ENCODE assay signal across 23 cellular contexts in genomic region chr4:1561286-1561990, GRCh38.
A peak's percentile ranks its signal among the peaks of the same experiment; 100 is the strongest.
DNase-seq lines count a peak whose midpoint lies in the region; ATAC-seq, FAIRE-seq and TF ChIP-seq lines count a peak whose summit lies in the region.
"Had no signal": no experiment of that assay in that cellular context is flagged by ENCODE, and none has a peak within 500 bp of the region (broad histone marks: within the 10 kb centered on the region; RNA-seq: fewer than 3 reads in every experiment).

No MANE protein-coding gene starts in this region.

- H2BK5ac ChIP-seq in neuronal stem cell (ENCODE audit: low read length): no peak overlapping the region

- no peak overlapping the region for H4K91ac ChIP-seq in neuronal stem cell (ENCODE audit: low read depth, low read length, poor library complexity)

- H2AK5ac ChIP-seq in neuronal stem cell (ENCODE audit: low read depth, low read length): peak overlapping the region; percentile 32

- CTCF ChIA-PET in HepG2 (lab: Yijun Ruan, JAX; ENCODE audit: low intra/inter-chr PET ratio, low total read pairs): no interaction called here
- CTCF ChIA-PET in K562 (lab: Yijun Ruan, JAX; ENCODE audit: low intra/inter-chr PET ratio): no interaction called here

- H2AFZ ChIP-seq in HepG2 (ENCODE audit: low read length): no peak overlapping the region
- H2AFZ ChIP-seq in K562 (ENCODE audit: low read depth, low read length): no peak overlapping the region
- no peak overlapping the region for H2AFZ ChIP-seq in neuronal stem cell (ENCODE audit: low read length)

- no peak overlapping the region for H3K4me3 ChIP-seq in HepG2 (replicated peaks in 1 of 3; ENCODE audit: insufficient read depth in 1 of 3, low read depth in 2 of 3, low read length in 3 of 3)
- no peak overlapping the region for H3K4me3 ChIP-seq in right lobe of liver
- no peak overlapping the region for H3K4me3 ChIP-seq in K562
- H3K4me3 ChIP-seq in neuronal stem cell (ENCODE audit: low read length in 2 of 2): peak overlapping the region in 1 of 2 donors; percentile 46
- H3K4me3 ChIP-seq: BLaER1 treated with 17β-estradiol and CSF1 and Interleukin-3, amounts not matched to agents 10 nM and 100 nM had no signal

- H3K4ac ChIP-seq in neuronal stem cell (ENCODE audit: low read length): peak overlapping the region; percentile 84

- in situ Hi-C loops in HepG2 (cut with HindIII; ENCODE audit: extremely low pct_ligation_motif_present, low pct_unique_long_range_greater_than_20kb) (no loop called here), K562 (cut with MboI) (no loop called here)

- no peak for TF ChIP-seq CTCF in HepG2 (CRISPR knock-in tag; IDR thresholded peaks at IDR 0.05)
- TF ChIP-seq CTCF in right lobe of liver (IDR thresholded peaks at IDR 0.05): no peak
- no peak for TF ChIP-seq CTCF in K562 (IDR thresholded peaks at IDR 0.05 in 2 of 3, conservative IDR thresholded peaks at IDR 0.05 in 1 of 3; ENCODE audit: insufficient read depth in 2 of 3, low read depth in 1 of 3, low read length in 3 of 3)

- H3K79me1 ChIP-seq in neuronal stem cell (ENCODE audit: low read depth, low read length): peaks cover 2% of the 10 kb centered on the region

- H3K4me2 ChIP-seq in HepG2 (ENCODE audit: low read depth, low read length) (no peak overlapping the region), K562 (ENCODE audit: insufficient read depth, low read length) (no peak overlapping the region), neuronal stem cell (ENCODE audit: insufficient read depth, low read length, poor library complexity, severe bottlenecking) (no peak overlapping the region)
- H3K4me2 ChIP-seq: BLaER1 treated with 17β-estradiol and CSF1 and Interleukin-3, amounts not matched to agents 10 nM and 100 nM had no signal

- peaks cover 22 to 85% of the 10 kb centered on the region in 2 experiments for H3K27me3 ChIP-seq in HepG2 (ENCODE audit: control insufficient read depth in 1 of 2, insufficient read depth in 2 of 2, low read length in 2 of 2)
- H3K27me3 ChIP-seq in right lobe of liver: no peaks in the 10 kb centered on the region
- peaks cover 56 to 65% of the 10 kb centered on the region in 2 experiments for H3K27me3 ChIP-seq in K562 (ENCODE audit: control insufficient read depth in 2 of 2, insufficient read depth in 2 of 2, low read length in 2 of 2)
- H3K27me3 ChIP-seq in neuronal stem cell (ENCODE audit: control insufficient read depth in 3 of 3, insufficient read depth in 3 of 3, low read depth in 1 of 3, low read length in 3 of 3): peaks cover 0 to 53% (median 2%) of the 10 kb centered on the region in 3 experiments

- H3K9ac ChIP-seq in HepG2 (ENCODE audit: insufficient read depth, low read depth, low read length): no peak overlapping the region
- peak overlapping the region in 1 of 2 experiments; percentile 20; a peak in 2 of 4 replicates for H3K9ac ChIP-seq in K562 (ENCODE audit: insufficient read depth in 1 of 2, low read depth in 2 of 2, low read length in 2 of 2)
- no peak overlapping the region for H3K9ac ChIP-seq in neuronal stem cell (ENCODE audit: low read depth, low read length, poor library complexity)
- H3K9ac ChIP-seq: BLaER1 treated with 17β-estradiol and CSF1 and Interleukin-3, amounts not matched to agents 10 nM and 100 nM had no signal

- peak overlapping the region; percentile 61 for H2BK120ac ChIP-seq in neuronal stem cell (ENCODE audit: low read depth, low read length)

- H3K23ac ChIP-seq in neuronal stem cell (ENCODE audit: low read depth, low read length, poor library complexity): peak overlapping the region; percentile 75

- TF ChIP-seq POLR2A in HepG2 (IDR thresholded peaks at IDR 0.05; ENCODE audit: insufficient read depth in 1 of 2, low read depth in 2 of 2, low read length in 2 of 2): no peak
- no peak for TF ChIP-seq POLR2A in right lobe of liver (IDR thresholded peaks at IDR 0.05)
- TF ChIP-seq POLR2A in K562 (conservative IDR thresholded peaks at IDR 0.05): no peak

- H2BK15ac ChIP-seq in neuronal stem cell (ENCODE audit: low read length): peak overlapping the region; percentile 85

- no peak overlapping the region for H2BK12ac ChIP-seq in neuronal stem cell (ENCODE audit: low read length)

- H3K4me1 ChIP-seq in HepG2 (ENCODE audit: insufficient read depth, low read length): no peaks in the 10 kb centered on the region
- H3K4me1 ChIP-seq in right lobe of liver: no peaks in the 10 kb centered on the region
- peaks cover 0 to 58% of the 10 kb centered on the region in 2 experiments; a peak in 2 of 5 replicates for H3K4me1 ChIP-seq in K562 (replicated peaks in 1 of 2; ENCODE audit: control insufficient read depth in 2 of 2, insufficient read depth in 2 of 2, low read length in 2 of 2)
- peaks cover 0 to 2% of the 10 kb centered on the region in 2 donors for H3K4me1 ChIP-seq in neuronal stem cell (ENCODE audit: control insufficient read depth in 2 of 2, insufficient read depth in 1 of 2, low read depth in 1 of 2, low read length in 2 of 2)
- H3K4me1 ChIP-seq: Caco-2 had no signal

- 29% methylated on average over 14 of the region's 26 CpGs for WGBS in HepG2 (ENCODE audit: low lambda C conversion rate)
- WGBS in right lobe of liver (ENCODE audit: insufficient coverage, low coverage, low lambda C conversion rate, missing lambda C conversion rate): 87% methylated on average over 3 of the region's 26 CpGs
- WGBS in K562 (ENCODE audit: insufficient coverage, low coverage, missing lambda C conversion rate): 3% methylated on average over 20 of the region's 26 CpGs
- WGBS in neuronal stem cell (ENCODE audit: extremely low coverage in 2 of 2, insufficient read length in 2 of 2, insufficient replicate concordance in 1 of 2), 2 donors: no CpG with 5 or more reads among the region's 26 CpGs

- H3K9me3 ChIP-seq in HepG2 (ENCODE audit: low read length) (no peaks in the 10 kb centered on the region), right lobe of liver (no peaks in the 10 kb centered on the region), K562 (replicated peaks; ENCODE audit: control insufficient read depth, insufficient read depth, low read depth, low read length) (no peaks in the 10 kb centered on the region), neuronal stem cell (replicated peaks in 1 of 2; ENCODE audit: control insufficient read depth in 2 of 2, insufficient read depth in 1 of 2, low read depth in 1 of 2, low read length in 2 of 2) (no peaks in the 10 kb centered on the region)
- H3K9me3 ChIP-seq: BLaER1 treated with 17β-estradiol and CSF1 and Interleukin-3, amounts not matched to agents 10 nM and 100 nM; Caco-2 had no signal

- FAIRE-seq in HepG2 (lab: Jason Lieb, UNC): no peak
- FAIRE-seq in HTR-8/SVneo (lab: Jason Lieb, UNC): peak; percentile 40
- FAIRE-seq in K562 (lab: Jason Lieb, UNC): no peak
- FAIRE-seq: A204.1, D721Med, G401.6, GM12891, GM19239 had no signal

- H3K27ac ChIP-seq in HepG2 (ENCODE audit: extremely low read length, insufficient read depth, low read length) (no peak overlapping the region), right lobe of liver (no peak overlapping the region), K562 (ENCODE audit: extremely low read depth, low read depth, low read length) (no peak overlapping the region), neuronal stem cell (replicated peaks; ENCODE audit: low read length) (no peak overlapping the region)
- H3K27ac ChIP-seq: BLaER1 treated with 17β-estradiol and CSF1 and Interleukin-3, amounts not matched to agents 10 nM and 100 nM; C4-2B had no signal

- H4K20me1 ChIP-seq in HepG2 (ENCODE audit: insufficient read depth, low read length) (0 out of 2 replicates have a peak, but pooled peaks cover 3% of the 10 kb centered on the region), K562 (replicated peaks; ENCODE audit: control insufficient read depth, insufficient read depth, low read length) (peaks cover 23% of the 10 kb centered on the region)

- peak overlapping the region; percentile 49 for H3K14ac ChIP-seq in neuronal stem cell (ENCODE audit: low read length)

- DNase-seq in HepG2 (ENCODE audit: low spot score): no peak
- no peak for DNase-seq in right lobe of liver
- DNase-seq in HTR-8/SVneo (ENCODE audit: insufficient read length, low spot score): no peak
- no peak for DNase-seq in K562 (ENCODE audit: extremely low read depth in 1 of 4, low spot score in 3 of 4)
- no peak for DNase-seq in neuronal stem cell (ENCODE audit: low spot score)
- DNase-seq in NCI-H2196 (lab: John Stamatoyannopoulos, UW; ENCODE audit: unreplicated experiment): no peak
- DNase-seq in NCI-H128 (lab: John Stamatoyannopoulos, UW; ENCODE audit: unreplicated experiment): no peak
- DNase-seq: 8988T; AML-193; Caco-2; Calu3; CD4-positive, alpha-beta T cell; CD8-positive, alpha-beta T cell; DMS79 treated with DMSO at 0.1 percent for 48 hours; GF-D8 had no signal

- BruUV-seq in HepG2 (replicated peaks; lab: Mats Ljungman, UMichigan) (no TSS peak), K562 (replicated peaks; lab: Mats Ljungman, UMichigan) (no TSS peak)

- H3K18ac ChIP-seq in neuronal stem cell (ENCODE audit: low read length): peak overlapping the region; percentile 71

- intact Hi-C loops in HepG2 (cut with micrococcal nuclease; ENCODE audit: unreplicated experiment) (no loop called here), right lobe of liver (cut with DNase I) (no loop called here), K562 (cut with micrococcal nuclease) (no loop called here)

- H3K9me1 ChIP-seq in K562 (ENCODE audit: control insufficient read depth, insufficient read depth, low read length): peaks cover 2% of the 10 kb centered on the region

- POLR2A ChIA-PET in HepG2 (lab: Yijun Ruan, JAX): no interaction called here
- POLR2A ChIA-PET in K562 (lab: Yijun Ruan, JAX): no interaction called here

- no peak for ATAC-seq in HepG2
- no peak for ATAC-seq in right lobe of liver
- ATAC-seq in K562: no peak
- ATAC-seq in HG02763 (IDR thresholded peaks at IDR 0.05; ENCODE audit: unreplicated experiment): no peak
- ATAC-seq: CD8-positive, alpha-beta T cell had no signal

- TF ChIP-seq EP300 in HepG2 (IDR thresholded peaks at IDR 0.05; ENCODE audit: low read depth in 2 of 2, low read length in 2 of 2): no peak
- no peak for TF ChIP-seq EP300 in HepG2 (CRISPR knock-in tag; IDR thresholded peaks at IDR 0.05; ENCODE audit: borderline replicate concordance)
- no peak for TF ChIP-seq EP300 in K562 (IDR thresholded peaks at IDR 0.05; ENCODE audit: low read length)

- H4K8ac ChIP-seq in neuronal stem cell (ENCODE audit: low read depth, low read length): peak overlapping the region; percentile 96

- H3K36me3 ChIP-seq in HepG2 (replicated peaks in 1 of 2; ENCODE audit: control insufficient read depth in 1 of 2, insufficient read depth in 2 of 2, low read length in 2 of 2) (no peaks in the 10 kb centered on the region), right lobe of liver (no peaks in the 10 kb centered on the region), K562 (ENCODE audit: control insufficient read depth, insufficient read depth, low read length) (no peaks in the 10 kb centered on the region), neuronal stem cell (replicated peaks in 1 of 2; ENCODE audit: control insufficient read depth in 2 of 2, insufficient read depth in 2 of 2, low read length in 2 of 2) (no peaks in the 10 kb centered on the region)
- H3K36me3 ChIP-seq: BLaER1 treated with 17β-estradiol and CSF1 and Interleukin-3, amounts not matched to agents 10 nM and 100 nM had no signal

- TF ChIP-seq RAD21 in HepG2 (CRISPR knock-in tag; IDR thresholded peaks at IDR 0.05): no peak
- no peak for TF ChIP-seq RAD21 in K562 (CRISPR knock-in tag; conservative IDR thresholded peaks at IDR 0.05 in 1 of 2, IDR thresholded peaks at IDR 0.05 in 1 of 2)

- H3K79me2 ChIP-seq in HepG2 (ENCODE audit: insufficient read depth, low read length) (no peaks in the 10 kb centered on the region), K562 (ENCODE audit: control insufficient read depth, insufficient read depth, low read length) (no peaks in the 10 kb centered on the region)

Comparison
In these comparisons a context has a peak if more than half of its experiments do, and no peak if none do; other contexts are left out.
1. Of the 241 proteins assayed by ChIP-seq in both HepG2 and K562: peak only in HepG2: MNT; only in K562: MAX and STAG1; in both: none; in neither: 238.